9 cellular contexts compared by ENCODE assay signal in genomic region chr1:153223040-153223891, GRCh38. TPM values are rescaled to one million over a fixed set of nuclear protein-coding genes. Genes with fewer than 3 reads are reported as not detected.
DNase-seq lines count a peak whose midpoint lies in the region; ATAC-seq and TF ChIP-seq lines count a peak whose summit lies in the region.
"Not testable (repeated sequence)": the region's sequence is repeated elsewhere in the genome, so short reads cannot be mapped to it uniquely, and the experiment has no call there.
"Had no signal": no experiment of that assay in that cellular context is flagged by ENCODE, and none has a peak within 500 bp of the region (broad histone marks: within the 10 kb centered on the region; RNA-seq: fewer than 3 reads in every experiment).

No MANE protein-coding gene starts in this region.

- CTCF ChIA-PET in SK-N-SH (lab: Yijun Ruan, JAX) = interaction anchor here (0.6 to 4.3 kb wide), 7 partner anchors 9 to 570 kb away, joined by 3 to 21 read pairs (median 4); no protein-coding TSS in a partner anchor

- peak overlapping the region; percentile 17 to 56; a peak in 2 of 4 replicates for H3K4me3 ChIP-seq in SK-N-SH (ENCODE audit: low read depth in 2 of 2, low read length in 1 of 2)
- H3K4me3 ChIP-seq in thoracic aorta = not testable (repeated sequence)

- H3K27ac ChIP-seq in SK-N-SH (ENCODE audit: low read depth in 2 of 2, low read length in 1 of 2); thoracic aorta: not testable (repeated sequence)

- POLR2A ChIA-PET in SK-N-SH (lab: Yijun Ruan, JAX) = not testable (repeated sequence)

- H3K79me2 ChIP-seq in SK-N-SH (ENCODE audit: insufficient read depth) = not testable (repeated sequence)

- 7% methylated on average over 16 of the region's 16 CpGs for WGBS in SK-N-SH (ENCODE audit: low lambda C conversion rate)

- not testable (repeated sequence) for H3K4me1 ChIP-seq in SK-N-SH (ENCODE audit: control insufficient read depth in 1 of 2, insufficient read depth in 2 of 2, low read depth in 1 of 2, low read length in 1 of 2); thoracic aorta (ENCODE audit: control insufficient read depth in 1 of 2, low read depth in 2 of 2)

- peak; percentile 75 for ATAC-seq in HG02571 (IDR thresholded peaks at IDR 0.05; ENCODE audit: unreplicated experiment)
- peak; percentile 62 for ATAC-seq in thoracic aorta (ENCODE audit: insufficient number of reproducible peaks, low FRiP score, low read depth)

- not testable (repeated sequence) for H3K9me3 ChIP-seq in SK-N-SH, thoracic aorta

- H3K4me2 ChIP-seq in SK-N-SH = peak overlapping the region; percentile 43; the same call in 1 of the 2 replicates

- not testable (repeated sequence) for H3K36me3 ChIP-seq in SK-N-SH (replicated peaks in 1 of 2; ENCODE audit: control insufficient read depth in 1 of 2, insufficient read depth in 2 of 2, low read length in 1 of 2); thoracic aorta

- H3K9ac ChIP-seq in SK-N-SH = not testable (repeated sequence)

- not testable (repeated sequence) for TF ChIP-seq EP300 in SK-N-SH (IDR thresholded peaks at IDR 0.05; ENCODE audit: borderline replicate concordance in 1 of 2, low read depth in 1 of 2, low read length in 1 of 2)

- not testable (repeated sequence) for H3F3A ChIP-seq in SK-N-SH (replicated peaks; ENCODE audit: insufficient read depth)

- not testable (repeated sequence) for H3K9me2 ChIP-seq in SK-N-SH

- peak overlapping the region; percentile 51; the same call in 1 of the 2 replicates for H2AFZ ChIP-seq in SK-N-SH (ENCODE audit: low read depth)

- peak; percentile 82 for TF ChIP-seq CTCF in SK-N-SH (IDR thresholded peaks at IDR 0.05)
- peak; percentile 59 for TF ChIP-seq CTCF in thoracic aorta (IDR thresholded peaks at IDR 0.05)

- DNase-seq in ELF-1 (ENCODE audit: low read depth, low spot score) = peak; percentile 84
- DNase-seq in NCI-H128 (lab: John Stamatoyannopoulos, UW; ENCODE audit: unreplicated experiment) = peak; percentile 60
- DNase-seq in SK-N-SH = peak; percentile 33
- peak; percentile 51 for DNase-seq in activated naive CD4-positive, alpha-beta T cell treated with Interleukin-2 at 50 U/mL for 16 hours
- DNase-seq in globus pallidus (ENCODE audit: low spot score) = peak; percentile 61
- DNase-seq in occipital lobe (lab: John Stamatoyannopoulos, UW) = peak; percentile 58
- not testable (repeated sequence) for DNase-seq in thoracic aorta (ENCODE audit: low spot score)

- peak; percentile 53 for TF ChIP-seq RAD21 in SK-N-SH (IDR thresholded peaks at IDR 0.05; ENCODE audit: low read length)

- H4K20me1 ChIP-seq in SK-N-SH (ENCODE audit: insufficient read depth) = not testable (repeated sequence)

- H3K27me3 ChIP-seq in SK-N-SH (ENCODE audit: insufficient read depth) = peaks cover 30% of the 10 kb centered on the region; the same call in 1 of the 2 replicates
- not testable (repeated sequence) for H3K27me3 ChIP-seq in thoracic aorta (replicated peaks; ENCODE audit: insufficient read depth)

TF ChIP-seq in SK-N-SH, 30 proteins besides CTCF, POLR2A, EP300 and RAD21:
- TF ChIP-seq SMC3 (IDR thresholded peaks at IDR 0.05; ENCODE audit: low read depth, low read length) = peak; percentile 35

RNA-seq across cellular contexts. Expression of gene PRR9, which starts 5.9 kb away (rescaled TPM):
- polyA plus RNA-seq in SK-N-SH (2012; rRNA removed) = not detected in 2 replicates
- not detected in 2 replicates for polyA plus RNA-seq in SK-N-SH (2012; cell fraction: cytosol; rRNA removed)
- not detected in 2 replicates for polyA plus RNA-seq in SK-N-SH (2012; cell fraction: nucleus; rRNA removed)
- total RNA-seq in occipital lobe (not detected), thoracic aorta (not detected)
- polyA plus RNA-seq: esophagus had no signal

RNA-seq across cellular contexts. Expression of gene LELP1, which starts 20.0 kb away (rescaled TPM):
- polyA plus RNA-seq in SK-N-SH (2012; rRNA removed) = not detected in 2 replicates
- polyA plus RNA-seq in SK-N-SH (2012; cell fraction: cytosol; rRNA removed) = not detected in 2 replicates
- polyA plus RNA-seq in SK-N-SH (2012; cell fraction: nucleus; rRNA removed) = not detected in 2 replicates
- not detected for total RNA-seq in occipital lobe
- total RNA-seq in thoracic aorta = not detected
- polyA plus RNA-seq: esophagus had no signal

RNA-seq across cellular contexts. Expression of gene LORICRIN, which starts 36.2 kb away (rescaled TPM):
- polyA plus RNA-seq in SK-N-SH (2012; rRNA removed) = not detected in 2 replicates
- polyA plus RNA-seq in SK-N-SH (2012; cell fraction: cytosol; rRNA removed) = not detected in 2 replicates
- not detected in 2 replicates for polyA plus RNA-seq in SK-N-SH (2012; cell fraction: nucleus; rRNA removed)
- total RNA-seq in occipital lobe (not detected), thoracic aorta (not detected)
